ENCODE assay signal across 20 cellular contexts in genomic region chr17:49573510-49574282, GRCh38. TPM values are rescaled to one million over a fixed set of nuclear protein-coding genes. Genes with fewer than 3 reads are reported as not detected.
A peak's percentile ranks its signal among the peaks of the same experiment; 100 is the strongest.
DNase-seq lines count a peak whose midpoint lies in the region; ATAC-seq, FAIRE-seq and TF ChIP-seq lines count a peak whose summit lies in the region.
"Had no signal": no experiment of that assay in that cellular context is flagged by ENCODE, and none has a peak within 500 bp of the region (broad histone marks: within the 10 kb centered on the region; RNA-seq: fewer than 3 reads in every experiment).

No MANE protein-coding gene starts in this region.

- no peak overlapping the region for H3K27ac ChIP-seq in HepG2 (ENCODE audit: extremely low read length, insufficient read depth, low read length)
- H3K27ac ChIP-seq in right lobe of liver = no peak overlapping the region
- peak overlapping the region; percentile 12 for H3K27ac ChIP-seq in caudate nucleus (ENCODE audit: low read depth, low read length)
- H3K27ac ChIP-seq in aorta (ENCODE audit: low read depth in 1 of 2, low read length in 2 of 2) = peak overlapping the region; percentile 38 to 92
- H3K27ac ChIP-seq in Peyer's patch = peak overlapping the region in 1 of 4 donors; percentile 13

- ATAC-seq in HepG2 (no peak), right lobe of liver (no peak), aorta (ENCODE audit: low FRiP score) (no peak), HG02981 (IDR thresholded peaks at IDR 0.05; ENCODE audit: unreplicated experiment) (no peak)

- H3K9me3 Mint-ChIP-seq in neural crest cell = no peaks in the 10 kb centered on the region
- H3K9me3 Mint-ChIP-seq: activated CD4-positive, alpha-beta T cell treated with anti-CD3 and anti-CD28 coated beads, Interleukin-2, amount 10 ng/mL, durations not matched to agents 7 days and 5 days had no signal

- DNase-seq in HepG2 (ENCODE audit: low spot score) (no peak), right lobe of liver (no peak), caudate nucleus (lab: John Stamatoyannopoulos, UW) (no peak), neural crest cell (ENCODE audit: low read depth, low spot score) (no peak), aorta (peak in 1 of 2 donors; percentile 75), amygdala (lab: John Stamatoyannopoulos, UW) (no peak), Peyer's patch (no peak)
- DNase-seq: activated CD4-positive, alpha-beta T cell treated with anti-CD3 and anti-CD28 coated beads, Interleukin-2, amount 10 ng/mL, durations not matched to agents 7 days and 5 days; activated T-cell treated with anti-CD3 and anti-CD28 coated beads, Interleukin-2, amount 50 U/mL, for 1 hour; central memory CD4-positive, alpha-beta T cell; COR-L47; GDM1; MM.1S; stimulated activated CD4-positive, alpha-beta T cell treated with anti-CD3 and anti-CD28 coated beads, Interleukin-12 subunit alpha, Interleukin-12 subunit beta, amount 100 ng/mL, for 4 hours had no signal

- H3K4me1 ChIP-seq in HepG2 (ENCODE audit: insufficient read depth, low read length) = peaks cover 38% of the 10 kb centered on the region
- H3K4me1 ChIP-seq in right lobe of liver = peaks cover 0 to 8% (median 0%) of the 10 kb centered on the region in 4 donors
- H3K4me1 ChIP-seq in aorta (ENCODE audit: control insufficient read depth in 1 of 2, insufficient read depth in 2 of 2, low read length in 2 of 2) = no peaks in the 10 kb centered on the region
- H3K4me1 ChIP-seq in Peyer's patch = peaks cover 5 to 36% (median 15%) of the 10 kb centered on the region in 4 donors

- H4K20me1 ChIP-seq in HepG2 (ENCODE audit: insufficient read depth, low read length) = no peaks in the 10 kb centered on the region

- no peaks in the 10 kb centered on the region for H3K79me2 ChIP-seq in HepG2 (ENCODE audit: insufficient read depth, low read length)

- H3K36me3 ChIP-seq in HepG2 (replicated peaks in 1 of 2; ENCODE audit: control insufficient read depth in 1 of 2, insufficient read depth in 2 of 2, low read length in 2 of 2) = no peaks in the 10 kb centered on the region
- no peaks in the 10 kb centered on the region for H3K36me3 ChIP-seq in right lobe of liver
- H3K36me3 ChIP-seq in aorta (ENCODE audit: control insufficient read depth in 1 of 2, insufficient read depth in 2 of 2, low read length in 1 of 2) = no peaks in the 10 kb centered on the region
- H3K36me3 ChIP-seq in Peyer's patch = no peaks in the 10 kb centered on the region
- H3K36me3 ChIP-seq: ovary had no signal

- H3K4me3 ChIP-seq in HepG2 (replicated peaks in 1 of 3; ENCODE audit: insufficient read depth in 1 of 3, low read depth in 2 of 3, low read length in 3 of 3) (no peak overlapping the region), right lobe of liver (no peak overlapping the region), aorta (ENCODE audit: low read length in 2 of 2) (no peak overlapping the region), Peyer's patch (no peak overlapping the region)
- H3K4me3 ChIP-seq: ovary had no signal

- H3K9me3 ChIP-seq in HepG2 (ENCODE audit: low read length) (no peaks in the 10 kb centered on the region), right lobe of liver (no peaks in the 10 kb centered on the region), aorta (ENCODE audit: control insufficient read depth, low read length) (no peaks in the 10 kb centered on the region), Peyer's patch (no peaks in the 10 kb centered on the region)
- H3K9me3 ChIP-seq: ovary had no signal

- H3K4me2 ChIP-seq in HepG2 (ENCODE audit: low read depth, low read length) = no peak overlapping the region

- TF ChIP-seq EP300 in HepG2 (IDR thresholded peaks at IDR 0.05; ENCODE audit: low read depth in 2 of 2, low read length in 2 of 2) = no peak
- TF ChIP-seq EP300 in HepG2 (CRISPR knock-in tag; IDR thresholded peaks at IDR 0.05; ENCODE audit: borderline replicate concordance) = no peak

- no peak overlapping the region for H2AFZ ChIP-seq in HepG2 (ENCODE audit: low read length)

- TF ChIP-seq CTCF in HepG2 (CRISPR knock-in tag; IDR thresholded peaks at IDR 0.05) (no peak), right lobe of liver (IDR thresholded peaks at IDR 0.05) (no peak), neural crest cell (conservative IDR thresholded peaks at IDR 0.05) (no peak), Peyer's patch (IDR thresholded peaks at IDR 0.05) (no peak)

- no peak for FAIRE-seq in HepG2 (lab: Jason Lieb, UNC)
- FAIRE-seq: endometrium, frontal cortex, TTC549 had no signal

- no peak for TF ChIP-seq RAD21 in HepG2 (CRISPR knock-in tag; IDR thresholded peaks at IDR 0.05)

- H3K9ac ChIP-seq in HepG2 (ENCODE audit: insufficient read depth, low read depth, low read length) = no peak overlapping the region

- 22% methylated on average over 15 of the region's 15 CpGs for WGBS in HepG2 (ENCODE audit: low lambda C conversion rate)
- 40% methylated on average over 9 of the region's 15 CpGs for WGBS in right lobe of liver (ENCODE audit: insufficient coverage, low coverage, low lambda C conversion rate, missing lambda C conversion rate)
- 31 to 32% methylated on average over 15 of the region's 15 CpGs for WGBS in aorta, 2 donors

- in situ Hi-C loops in HepG2 (cut with HindIII; ENCODE audit: extremely low pct_ligation_motif_present, low pct_unique_long_range_greater_than_20kb) = no loop called here

- peaks cover 16% of the 10 kb centered on the region for H3K4me1 Mint-ChIP-seq in neural crest cell

- CTCF ChIA-PET in HepG2 (lab: Yijun Ruan, JAX; ENCODE audit: low intra/inter-chr PET ratio, low total read pairs) = no interaction called here

- H3K27me3 ChIP-seq in HepG2 (ENCODE audit: control insufficient read depth in 1 of 2, insufficient read depth in 2 of 2, low read length in 2 of 2) (peaks cover 4 to 68% of the 10 kb centered on the region in 2 experiments; a peak in 4 of 5 replicates), right lobe of liver (peaks cover 0 to 9% of the 10 kb centered on the region in 2 donors), aorta (ENCODE audit: control insufficient read depth in 1 of 2, insufficient read depth in 2 of 2, low read length in 1 of 2) (no peaks in the 10 kb centered on the region), Peyer's patch (peaks cover 0 to 14% of the 10 kb centered on the region in 2 donors)
- H3K27me3 ChIP-seq: ovary had no signal

- no peak overlapping the region for H3K27ac Mint-ChIP-seq in neural crest cell (ENCODE audit: unreplicated experiment)
- H3K27ac Mint-ChIP-seq: activated CD4-positive, alpha-beta T cell treated with anti-CD3 and anti-CD28 coated beads, Interleukin-2, amount 10 ng/mL, durations not matched to agents 7 days and 5 days; activated naive CD8-positive, alpha-beta T cell had no signal

- H3K27me3 Mint-ChIP-seq in neural crest cell (ENCODE audit: low read depth) = peaks cover 70% of the 10 kb centered on the region

- H3K4me3 Mint-ChIP-seq in neural crest cell = peak overlapping the region; percentile 75
- H3K4me3 Mint-ChIP-seq: activated CD4-positive, alpha-beta T cell treated with anti-CD3 and anti-CD28 coated beads, Interleukin-2, amount 10 ng/mL, durations not matched to agents 7 days and 5 days; activated naive CD8-positive, alpha-beta T cell had no signal

- intact Hi-C loops in HepG2 (cut with micrococcal nuclease; ENCODE audit: unreplicated experiment) (no loop called here), right lobe of liver (cut with DNase I) (loop anchor here (5.0 to 10.0 kb wide), 3 partner anchors 124 to 211 kb away; partner anchors contain the start of gene KAT7 (in 1 of the 2)), aorta (cut with DNase I) (loop anchor here in 1 of 2 donors (5.0 kb wide), 1 partner anchor 59 kb away; no protein-coding TSS in a partner anchor)

- no peak for TF ChIP-seq POLR2A in HepG2 (IDR thresholded peaks at IDR 0.05; ENCODE audit: insufficient read depth in 1 of 2, low read depth in 2 of 2, low read length in 2 of 2)
- TF ChIP-seq POLR2A in right lobe of liver (IDR thresholded peaks at IDR 0.05) = no peak
- no peak for TF ChIP-seq POLR2A in Peyer's patch (IDR thresholded peaks at IDR 0.05)

- BruUV-seq in HepG2 (replicated peaks; lab: Mats Ljungman, UMichigan) = no TSS peak

- POLR2A ChIA-PET in HepG2 (lab: Yijun Ruan, JAX) = no interaction called here

- H3K36me3 Mint-ChIP-seq in neural crest cell (ENCODE audit: low read depth) = no peaks in the 10 kb centered on the region
- H3K36me3 Mint-ChIP-seq: activated naive CD8-positive, alpha-beta T cell had no signal

TF ChIP-seq in HepG2, 621 proteins besides CTCF, POLR2A, EP300 and RAD21 (continues in another document):
- TF ChIP-seq CHCHD3 (CRISPR knock-in tag; IDR thresholded peaks at IDR 0.05) = no peak
- no peak for TF ChIP-seq ZNF180 (CRISPR knock-in tag; IDR thresholded peaks at IDR 0.05; ENCODE audit: borderline replicate concordance, low read depth)
- TF ChIP-seq FLYWCH1 (CRISPR knock-in tag; IDR thresholded peaks at IDR 0.05) = no peak
- TF ChIP-seq FOSL2 (CRISPR knock-in tag; IDR thresholded peaks at IDR 0.05) = no peak

RNA-seq across cellular contexts. Expression of gene NXPH3, which starts 2.0 kb away (rescaled TPM):
- total RNA-seq in HepG2 (2016; rRNA removed; fragmentation: Illumina TruSeq; extraction: Trizol) = 0.04 and 0.08 TPM in 2 replicates
- not detected in 2 replicates for total RNA-seq in HepG2 (2016; cell fraction: cytosol; rRNA removed; fragmentation: Illumina TruSeq; extraction: Trizol; ENCODE audit: low read depth)
- total RNA-seq in HepG2 (2016; cell fraction: insoluble cytoplasmic fraction; rRNA removed; fragmentation: Illumina TruSeq; extraction: Trizol) = 0.10 and 0.11 TPM in 2 replicates
- total RNA-seq in HepG2 (2016; cell fraction: membrane; rRNA removed; fragmentation: Illumina TruSeq; extraction: Trizol) = not detected in 2 replicates
- not detected in 2 replicates for total RNA-seq in HepG2 (2016; cell fraction: nucleus; rRNA removed; fragmentation: Illumina TruSeq; extraction: Trizol)
- 0.48 and 0.58 TPM in 2 replicates for polyA plus RNA-seq in HepG2 (2011; rRNA removed)
- 0.31 and 0.54 TPM in 2 replicates for polyA plus RNA-seq in HepG2 (2011; cell fraction: cytosol; rRNA removed)
- 0.52 and 0.95 TPM in 2 replicates for polyA plus RNA-seq in HepG2 (2011; cell fraction: nucleus; rRNA removed)
- polyA plus RNA-seq in HepG2 (2012) = 0.24 and 0.31 TPM in 2 replicates
- not detected in 2 replicates for polyA plus RNA-seq in HepG2 (2016; cell fraction: cytosol; fragmentation: Illumina TruSeq; extraction: Trizol; ENCODE audit: low read depth)
- not detected in 2 replicates for polyA plus RNA-seq in HepG2 (2016; cell fraction: insoluble cytoplasmic fraction; fragmentation: Illumina TruSeq; extraction: Trizol; ENCODE audit: low read depth)
- 0.12 TPM in 1 of 2 replicates, not detected in the other for polyA plus RNA-seq in HepG2 (2016; cell fraction: membrane; fragmentation: Illumina TruSeq; extraction: Trizol; ENCODE audit: low read depth)
- 0.16 TPM in 1 of 2 replicates, not detected in the other for polyA plus RNA-seq in HepG2 (2016; cell fraction: nucleus; fragmentation: Illumina TruSeq; extraction: Trizol; ENCODE audit: insufficient read depth, low read depth)
- 0.28 TPM in 1 of 2 replicates, not detected in the other for polyA minus RNA-seq in HepG2 (2011; rRNA and poly(A)+ RNA removed; ENCODE audit: low replicate concordance)
- not detected in 2 replicates for polyA minus RNA-seq in HepG2 (2011; cell fraction: cytosol; rRNA and poly(A)+ RNA removed)
- polyA minus RNA-seq in HepG2 (2011; cell fraction: nucleus; rRNA and poly(A)+ RNA removed) = 0.26 and 0.50 TPM in 2 replicates
- under 1 TPM in 5 of 6 experiments, not detected in 1; 0.09 to 0.43 (median 0.21) TPM for total RNA-seq in right lobe of liver
- 0.79 and 1.1 TPM in 2 replicates for total RNA-seq in neural crest cell
- 10 to 100 TPM; 72.0 to 87.5 TPM for total RNA-seq in aorta
- polyA plus RNA-seq in aorta = 10 to 100 TPM; 40.4 to 59.1 TPM
- total RNA-seq in Peyer's patch = 1 to 10 TPM in 1 of 4 donors, under 1 TPM in 2, not detected in 1; 0.83 to 2.1 (median 0.94) TPM
- total RNA-seq: activated CD4-positive, alpha-beta T cell treated with anti-CD3 and anti-CD28 coated beads, Interleukin-2, amount 10 ng/mL, durations not matched to agents 7 days and 5 days had no signal

Comparison
In these comparisons a context has a peak if more than half of its experiments do, and no peak if none do; other contexts are left out.
1. H3K27ac ChIP-seq: peak in caudate nucleus (single experiment) and aorta (2 of 2); none in HepG2 (single experiment) and right lobe of liver (0 of 3).
2. RNA of gene NXPH3, which starts 2.0 kb away (total RNA-seq): 72.0 to 87.5 TPM in aorta; 0.83 to 2.1 TPM in Peyer's patch, 0.79 to 1.1 TPM in neural crest cell, 0.09 to 0.43 TPM in right lobe of liver and 0.04 to 0.11 TPM in HepG2; every median in the first group is over 10 times any median in the second.